ENCODE assay signal across 8 cellular contexts in genomic region chr11:96307748-96308133, GRCh38. TPM values are rescaled to one million over a fixed set of nuclear protein-coding genes. Genes with fewer than 3 reads are reported as not detected.
DNase-seq lines count a peak whose midpoint lies in the region; ATAC-seq and TF ChIP-seq lines count a peak whose summit lies in the region.

No MANE protein-coding gene starts in this region.

- H4K8ac ChIP-seq in neuronal stem cell (ENCODE audit: low read depth, low read length): no peak overlapping the region

- H3K4me1 ChIP-seq in endocrine pancreas (ENCODE audit: control insufficient read depth, insufficient read depth, low read length) (peaks cover 19% of the 10 kb centered on the region), neuronal stem cell (ENCODE audit: control insufficient read depth in 2 of 2, insufficient read depth in 1 of 2, low read depth in 1 of 2, low read length in 2 of 2) (peaks cover 13 to 34% of the 10 kb centered on the region in 2 donors)

- H3K9ac ChIP-seq in endocrine pancreas (ENCODE audit: control insufficient read depth, insufficient read depth, low read length) (peak overlapping the region; percentile 8), neuronal stem cell (ENCODE audit: low read depth, low read length, poor library complexity) (no peak overlapping the region)

- no peak overlapping the region for H3K4ac ChIP-seq in neuronal stem cell (ENCODE audit: low read length)

- H2AK5ac ChIP-seq in neuronal stem cell (ENCODE audit: low read depth, low read length): no peak overlapping the region

- H3K4me2 ChIP-seq in neuronal stem cell (ENCODE audit: insufficient read depth, low read length, poor library complexity, severe bottlenecking): peak overlapping the region; percentile 52

- ATAC-seq in HG02870 (IDR thresholded peaks at IDR 0.05; ENCODE audit: unreplicated experiment): no peak

- H3K23ac ChIP-seq in neuronal stem cell (ENCODE audit: low read depth, low read length, poor library complexity): no peak overlapping the region

- H2BK15ac ChIP-seq in neuronal stem cell (ENCODE audit: low read length): no peak overlapping the region

- no peak for TF ChIP-seq CTCF in BJ (IDR thresholded peaks at IDR 0.05; ENCODE audit: insufficient read depth, low read depth, low read length)

- no peak overlapping the region for H2BK5ac ChIP-seq in neuronal stem cell (ENCODE audit: low read length)

- no peaks in the 10 kb centered on the region for H3K36me3 ChIP-seq in BJ (ENCODE audit: control insufficient read depth, insufficient read depth, low read length)
- no peaks in the 10 kb centered on the region for H3K36me3 ChIP-seq in endocrine pancreas (ENCODE audit: control insufficient read depth, insufficient read depth, low read length)
- H3K36me3 ChIP-seq in neuronal stem cell (replicated peaks in 1 of 2; ENCODE audit: control insufficient read depth in 2 of 2, insufficient read depth in 2 of 2, low read length in 2 of 2): no peaks in the 10 kb centered on the region

- no peak overlapping the region for H3K18ac ChIP-seq in neuronal stem cell (ENCODE audit: low read length)

- no peaks in the 10 kb centered on the region for H3K79me1 ChIP-seq in neuronal stem cell (ENCODE audit: low read depth, low read length)

- no peak overlapping the region for H2BK120ac ChIP-seq in neuronal stem cell (ENCODE audit: low read depth, low read length)

- H3K27ac ChIP-seq in neuronal stem cell (replicated peaks; ENCODE audit: low read length): peak overlapping the region; percentile 60

- no peak overlapping the region for H3K14ac ChIP-seq in neuronal stem cell (ENCODE audit: low read length)

- no peak overlapping the region for H4K91ac ChIP-seq in neuronal stem cell (ENCODE audit: low read depth, low read length, poor library complexity)

- CTCF ChIA-PET in BJ (lab: Yijun Ruan, JAX): interaction anchor here (1.2 to 1.5 kb wide), 2 partner anchors 43 to 68 kb away, joined by 3 read pairs; no protein-coding TSS in a partner anchor

- no CpG with 5 or more reads among the region's 3 CpGs for WGBS in neuronal stem cell (ENCODE audit: extremely low coverage in 2 of 2, insufficient read length in 2 of 2, insufficient replicate concordance in 1 of 2), 2 donors

- H3K4me3 ChIP-seq in BJ (ENCODE audit: low read depth, low read length): peak overlapping the region; percentile 23; the same call in 1 of the 2 replicates
- H3K4me3 ChIP-seq in endocrine pancreas (ENCODE audit: control insufficient read depth, insufficient read depth, low read length): peak overlapping the region; percentile 74
- H3K4me3 ChIP-seq in neuronal stem cell (ENCODE audit: low read length in 2 of 2): peak overlapping the region in 1 of 2 donors; percentile 26

- peak; percentile 70 for DNase-seq in BJ (ENCODE audit: low read depth)
- peak; percentile 87 for DNase-seq in NCI-H226
- no peak for DNase-seq in neuronal stem cell (ENCODE audit: low spot score)
- DNase-seq in activated effector memory CD4-positive, alpha-beta T cell treated with anti-CD3 and anti-CD28 coated beads, Interleukin-2, amount 50 U/mL, for 16 hours: no peak
- no peak for DNase-seq in NCI-H1105 (lab: John Stamatoyannopoulos, UW)
- DNase-seq in NCI-H1930 (lab: John Stamatoyannopoulos, UW): no peak

- H3K27me3 ChIP-seq in BJ (ENCODE audit: control insufficient read depth, insufficient read depth, low read length): no peaks in the 10 kb centered on the region
- H3K27me3 ChIP-seq in endocrine pancreas (ENCODE audit: control insufficient read depth, insufficient read depth, low read length): no peaks in the 10 kb centered on the region
- H3K27me3 ChIP-seq in neuronal stem cell (ENCODE audit: control insufficient read depth in 3 of 3, insufficient read depth in 3 of 3, low read depth in 1 of 3, low read length in 3 of 3): no peaks in the 10 kb centered on the region

- peak overlapping the region; percentile 51 for H2AFZ ChIP-seq in neuronal stem cell (ENCODE audit: low read length)

- H2BK12ac ChIP-seq in neuronal stem cell (ENCODE audit: low read length): no peak overlapping the region

- POLR2A ChIA-PET in BJ (lab: Charles Lee): interaction anchor here (0.8 kb wide), 1 partner anchor 34 kb away, joined by 4 read pairs; no protein-coding TSS in a partner anchor

- H3K9me3 ChIP-seq in endocrine pancreas (ENCODE audit: control insufficient read depth, low read length) (no peaks in the 10 kb centered on the region), neuronal stem cell (replicated peaks in 1 of 2; ENCODE audit: control insufficient read depth in 2 of 2, insufficient read depth in 1 of 2, low read depth in 1 of 2, low read length in 2 of 2) (no peaks in the 10 kb centered on the region)

RNA-seq across cellular contexts. Expression of gene MAML2, which starts 35.3 kb away (rescaled TPM):
- polyA plus RNA-seq in BJ (2011; rRNA removed): 20.5 and 22.0 TPM in 2 replicates
- 32.1 and 44.8 TPM in 2 replicates for polyA minus RNA-seq in BJ (2011; rRNA and poly(A)+ RNA removed)
- 2.0 TPM for polyA plus RNA-seq in neuronal stem cell (2013, experiment 1 of 2)
- polyA plus RNA-seq in neuronal stem cell (2013, experiment 2 of 2): 2.2 TPM

Comparison
In these comparisons a context has a peak if more than half of its experiments do, and no peak if none do; other contexts are left out.
1. DNase-seq: peak in BJ (single experiment) and NCI-H226 (single experiment); none in neuronal stem cell (single experiment), activated effector memory CD4-positive, alpha-beta T cell treated with anti-CD3 and anti-CD28 coated beads, Interleukin-2, amount 50 U/mL, for 16 hours (single experiment), NCI-H1105 (single experiment) and NCI-H1930 (0 of 2).